Comparison of ENCODE assay signal across 2 cellular contexts in the genomic region with DNA sequence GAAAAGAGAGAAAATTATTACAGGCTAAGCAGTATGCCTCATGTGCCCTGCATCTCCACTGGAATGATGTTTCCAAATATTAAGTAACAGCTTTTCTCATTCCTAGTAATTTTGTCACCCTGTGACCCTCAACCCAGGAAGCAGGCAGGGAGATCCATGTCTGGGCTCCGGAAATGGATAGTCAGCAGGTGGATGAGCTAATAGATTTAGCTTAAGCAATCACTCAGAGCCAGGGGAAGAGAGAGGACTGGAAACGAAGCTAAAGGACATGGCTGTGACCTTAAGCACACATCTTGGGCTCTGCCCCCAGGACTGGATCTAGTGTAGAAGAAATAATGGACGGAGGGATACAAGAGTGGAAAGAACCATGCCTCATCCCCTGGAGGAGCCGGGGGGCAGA.
TF ChIP-seq lines count a peak whose summit lies in the region.

No MANE protein-coding gene starts in this region.

TF ChIP-seq in liver, 16 proteins besides CTCF, POLR2A, EP300 and RAD21 (continued from another document):
- TF ChIP-seq, protein P1, sequence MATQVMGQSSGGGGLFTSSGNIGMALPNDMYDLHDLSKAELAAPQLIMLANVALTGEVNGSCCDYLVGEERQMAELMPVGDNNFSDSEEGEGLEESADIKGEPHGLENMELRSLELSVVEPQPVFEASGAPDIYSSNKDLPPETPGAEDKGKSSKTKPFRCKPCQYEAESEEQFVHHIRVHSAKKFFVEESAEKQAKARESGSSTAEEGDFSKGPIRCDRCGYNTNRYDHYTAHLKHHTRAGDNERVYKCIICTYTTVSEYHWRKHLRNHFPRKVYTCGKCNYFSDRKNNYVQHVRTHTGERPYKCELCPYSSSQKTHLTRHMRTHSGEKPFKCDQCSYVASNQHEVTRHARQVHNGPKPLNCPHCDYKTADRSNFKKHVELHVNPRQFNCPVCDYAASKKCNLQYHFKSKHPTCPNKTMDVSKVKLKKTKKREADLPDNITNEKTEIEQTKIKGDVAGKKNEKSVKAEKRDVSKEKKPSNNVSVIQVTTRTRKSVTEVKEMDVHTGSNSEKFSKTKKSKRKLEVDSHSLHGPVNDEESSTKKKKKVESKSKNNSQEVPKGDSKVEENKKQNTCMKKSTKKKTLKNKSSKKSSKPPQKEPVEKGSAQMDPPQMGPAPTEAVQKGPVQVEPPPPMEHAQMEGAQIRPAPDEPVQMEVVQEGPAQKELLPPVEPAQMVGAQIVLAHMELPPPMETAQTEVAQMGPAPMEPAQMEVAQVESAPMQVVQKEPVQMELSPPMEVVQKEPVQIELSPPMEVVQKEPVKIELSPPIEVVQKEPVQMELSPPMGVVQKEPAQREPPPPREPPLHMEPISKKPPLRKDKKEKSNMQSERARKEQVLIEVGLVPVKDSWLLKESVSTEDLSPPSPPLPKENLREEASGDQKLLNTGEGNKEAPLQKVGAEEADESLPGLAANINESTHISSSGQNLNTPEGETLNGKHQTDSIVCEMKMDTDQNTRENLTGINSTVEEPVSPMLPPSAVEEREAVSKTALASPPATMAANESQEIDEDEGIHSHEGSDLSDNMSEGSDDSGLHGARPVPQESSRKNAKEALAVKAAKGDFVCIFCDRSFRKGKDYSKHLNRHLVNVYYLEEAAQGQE (IDR thresholded peaks at IDR 0.05): no peak
- peak; percentile 53 to 66 for TF ChIP-seq GABPA (IDR thresholded peaks at IDR 0.05 in 1 of 2, conservative IDR thresholded peaks at IDR 0.05 in 1 of 2)

TF ChIP-seq in HepG2, 621 proteins besides CTCF, POLR2A, EP300 and RAD21 (continued from another document):
- TF ChIP-seq DPF2 (CRISPR knock-in tag; IDR thresholded peaks at IDR 0.05; ENCODE audit: borderline replicate concordance, low read depth): no peak
- TF ChIP-seq SOX5 (CRISPR knock-in tag; IDR thresholded peaks at IDR 0.05; ENCODE audit: borderline replicate concordance): no peak
